27 cellular contexts compared by ENCODE assay signal in genomic region chr6:62441182-62441581, GRCh38.
"Had no signal": no experiment of that assay in that cellular context is flagged by ENCODE, and none has a peak within 500 bp of the region (broad histone marks: within the 10 kb centered on the region; RNA-seq: fewer than 3 reads in every experiment).

No MANE protein-coding gene starts in this region.

- H3K27ac Mint-ChIP-seq: mesothelial cell of epicardium; natural killer cell treated with Interleukin-12 subunit alpha and Interleukin-12 subunit beta and Interleukin-15 and Interleukin-18, amount 100 ng/mL, for 72 hours; stimulated activated memory B cell treated with anti-CD40 and anti-IgM and Interleukin-4, amounts not matched to agents 10 μg/mL and 1 μg/mL and 100 μg/mL, for 72 hours; type B pancreatic cell had no signal

- DNase-seq: central memory CD4-positive, alpha-beta T cell; dermis blood vessel endothelial cell; effector CD4-positive, alpha-beta T cell; foreskin fibroblast; gastrocnemius medialis; heart left ventricle; left cardiac atrium; mucosa of descending colon; naive B cell; sigmoid colon; stimulated activated CD4-positive, alpha-beta T cell treated with anti-CD3 and anti-CD28 coated beads, Interleukin-4, amount 100 ng/mL, for 4 hours; stimulated activated naive CD8-positive, alpha-beta T cell treated with anti-CD3 and anti-CD28 coated beads, Interleukin-15, Interleukin-2, amounts not matched to agents 100 U/mL and 50 U/mL, for 24 hours; substantia nigra; testis; tibial artery had no signal

- H3K9me3 Mint-ChIP-seq: type B pancreatic cell had no signal

- H3K27ac ChIP-seq: coronary artery, epithelial cell of prostate, gastrocnemius medialis, heart left ventricle, hepatocyte, left lung, prostate gland, right atrium auricular region, sigmoid colon, testis, tibial artery had no signal

- H3K27me3 ChIP-seq: gastrocnemius medialis, heart left ventricle, hepatocyte, left lung, right atrium auricular region, sigmoid colon, testis, tibial artery had no signal

- ATAC-seq: esophagus mucosa; gastrocnemius medialis; heart left ventricle; left cardiac atrium; left lung; mucosa of descending colon; natural killer cell treated with Interleukin-12 subunit alpha and Interleukin-12 subunit beta and Interleukin-15 and Interleukin-18, amount 100 ng/mL, for 72 hours; stimulated activated memory B cell treated with anti-CD40 and anti-IgM and Interleukin-4, amounts not matched to agents 10 μg/mL and 1 μg/mL and 100 μg/mL, for 72 hours; stimulated activated naive CD8-positive, alpha-beta T cell treated with anti-CD3 and anti-CD28 coated beads, Interleukin-15, Interleukin-2, amounts not matched to agents 100 U/mL and 50 U/mL, for 24 hours had no signal

- H3K27me3 Mint-ChIP-seq: natural killer cell treated with Interleukin-12 subunit alpha and Interleukin-12 subunit beta and Interleukin-15 and Interleukin-18, amount 100 ng/mL, for 72 hours; stimulated activated memory B cell treated with anti-CD40 and anti-IgM and Interleukin-4, amounts not matched to agents 10 μg/mL and 1 μg/mL and 100 μg/mL, for 72 hours; type B pancreatic cell had no signal

- H3K79me2 ChIP-seq: hepatocyte had no signal

- H3K4me3 Mint-ChIP-seq: mesothelial cell of epicardium; naive B cell; natural killer cell treated with Interleukin-12 subunit alpha and Interleukin-12 subunit beta and Interleukin-15 and Interleukin-18, amount 100 ng/mL, for 72 hours; neural crest cell; stimulated activated memory B cell treated with anti-CD40 and anti-IgM and Interleukin-4, amounts not matched to agents 10 μg/mL and 1 μg/mL and 100 μg/mL, for 72 hours; type B pancreatic cell had no signal

- H3K36me3 Mint-ChIP-seq: mesothelial cell of epicardium; stimulated activated memory B cell treated with anti-CD40 and anti-IgM and Interleukin-4, amounts not matched to agents 10 μg/mL and 1 μg/mL and 100 μg/mL, for 72 hours; type B pancreatic cell had no signal

- H3K4me2 ChIP-seq: hepatocyte had no signal

- H3K4me3 ChIP-seq: coronary artery, gastrocnemius medialis, heart left ventricle, hepatocyte, left lung, mucosa of descending colon, prostate gland, right atrium auricular region, sigmoid colon, testis, tibial artery had no signal

- H2AFZ ChIP-seq: hepatocyte had no signal

- H3K36me3 ChIP-seq: gastrocnemius medialis, heart left ventricle, left lung, prostate gland, right atrium auricular region, sigmoid colon, tibial artery had no signal

- H3K4me1 Mint-ChIP-seq: mesothelial cell of epicardium; neural crest cell; stimulated activated memory B cell treated with anti-CD40 and anti-IgM and Interleukin-4, amounts not matched to agents 10 μg/mL and 1 μg/mL and 100 μg/mL, for 72 hours had no signal

- H3K9me3 ChIP-seq: gastrocnemius medialis, prostate gland, testis had no signal

- H3K4me1 ChIP-seq: gastrocnemius medialis, heart left ventricle, left lung, prostate gland, right atrium auricular region, sigmoid colon, testis, tibial artery had no signal
